ENCODE assay signal across 8 cellular contexts in genomic region chr11:32586576-32587190, GRCh38. TPM values are rescaled to one million over a fixed set of nuclear protein-coding genes. Genes with fewer than 3 reads are reported as not detected.
DNase-seq lines count a peak whose midpoint lies in the region; ATAC-seq and TF ChIP-seq lines count a peak whose summit lies in the region.

No MANE protein-coding gene starts in this region.

- H3K79me2 ChIP-seq in MM.1S (ENCODE audit: low read length), result peaks cover 68% of the 10 kb centered on the region

- H3K27me3 Mint-ChIP-seq in activated T-cell treated with anti-CD3 and anti-CD28 coated beads, Interleukin-2, amount 50 U/mL, for 4 hours (ENCODE audit: low read depth), result no peaks in the 10 kb centered on the region

- H3K9ac ChIP-seq in MM.1S (ENCODE audit: low read length), result no peak overlapping the region

- H3K9me3 Mint-ChIP-seq in activated T-cell treated with anti-CD3 and anti-CD28 coated beads, Interleukin-2, amount 50 U/mL, for 4 hours, result no peaks in the 10 kb centered on the region

- peak; percentile 35 for TF ChIP-seq CTCF in MM.1S (IDR thresholded peaks at IDR 0.05; ENCODE audit: low read length)
- TF ChIP-seq CTCF in brain microvascular endothelial cell (IDR thresholded peaks at IDR 0.05; ENCODE audit: low read depth, low read length, missing control alignments), result peak; percentile 61
- no peak for TF ChIP-seq CTCF in ascending aorta (IDR thresholded peaks at IDR 0.05)

- ATAC-seq in activated T-cell treated with anti-CD3 and anti-CD28 coated beads, Interleukin-2, amount 50 U/mL, for 4 hours, result no peak
- ATAC-seq in GM21737 (IDR thresholded peaks at IDR 0.05; ENCODE audit: unreplicated experiment) (no peak), GM18519 (IDR thresholded peaks at IDR 0.05; ENCODE audit: low FRiP score, unreplicated experiment) (no peak)

- no peak overlapping the region for H2AFZ ChIP-seq in MM.1S (ENCODE audit: low read length)

- no peaks in the 10 kb centered on the region for H3K9me2 ChIP-seq in MM.1S (replicated peaks; ENCODE audit: insufficient read depth, low read length)

- peaks cover 15% of the 10 kb centered on the region; the same call in 1 of the 2 replicates for H4K20me1 ChIP-seq in MM.1S (ENCODE audit: insufficient read depth, low read length)

- peak overlapping the region; percentile 97 for H3K4me3 Mint-ChIP-seq in activated T-cell treated with anti-CD3 and anti-CD28 coated beads, Interleukin-2, amount 50 U/mL, for 4 hours

- H3K4me1 ChIP-seq in MM.1S (ENCODE audit: low read length) (peaks cover 7% of the 10 kb centered on the region), ascending aorta (peaks cover 7 to 9% of the 10 kb centered on the region in 2 donors)

- H3K36me3 Mint-ChIP-seq in activated T-cell treated with anti-CD3 and anti-CD28 coated beads, Interleukin-2, amount 50 U/mL, for 4 hours (ENCODE audit: insufficient read depth), result peaks cover 34% of the 10 kb centered on the region

- intact Hi-C loops in ascending aorta (cut with DNase I), result loop anchor here (10.0 kb wide), 1 partner anchor 1188 kb away; the partner anchor contains the start of gene FBXO3

- peaks cover 42% of the 10 kb centered on the region for H3K4me1 Mint-ChIP-seq in activated T-cell treated with anti-CD3 and anti-CD28 coated beads, Interleukin-2, amount 50 U/mL, for 4 hours (ENCODE audit: low read depth)

- H3K4me2 ChIP-seq in MM.1S (ENCODE audit: low read depth, low read length), result no peak overlapping the region

- no peak overlapping the region for H3K27ac ChIP-seq in MM.1S (ENCODE audit: low read length)
- no peak overlapping the region for H3K27ac ChIP-seq in brain microvascular endothelial cell
- H3K27ac ChIP-seq in ascending aorta, result no peak overlapping the region

- no peaks in the 10 kb centered on the region for H3F3A ChIP-seq in MM.1S (ENCODE audit: insufficient read depth, low read length)

- H3K27me3 ChIP-seq in MM.1S (replicated peaks; ENCODE audit: insufficient read depth, low read length), result no peaks in the 10 kb centered on the region
- no peaks in the 10 kb centered on the region for H3K27me3 ChIP-seq in brain microvascular endothelial cell (replicated peaks)
- no peaks in the 10 kb centered on the region for H3K27me3 ChIP-seq in ascending aorta

- H3K9me3 ChIP-seq in MM.1S (replicated peaks; ENCODE audit: insufficient read depth, low read length), result no peaks in the 10 kb centered on the region
- no peaks in the 10 kb centered on the region for H3K9me3 ChIP-seq in ascending aorta

- H3K36me3 ChIP-seq in MM.1S (replicated peaks; ENCODE audit: insufficient read depth, low read length) (peaks cover 17% of the 10 kb centered on the region; the same call in 1 of the 2 replicates), brain microvascular endothelial cell (replicated peaks) (peaks cover 30% of the 10 kb centered on the region), ascending aorta (peaks cover 27 to 34% of the 10 kb centered on the region in 2 donors)

- DNase-seq in activated T-cell treated with anti-CD3 and anti-CD28 coated beads, Interleukin-2, amount 50 U/mL, for 4 hours, result no peak
- DNase-seq in activated T-cell treated with anti-CD3 and anti-CD28 coated beads for 4 hours (no peak), MM.1S (peak; percentile 22), brain microvascular endothelial cell (peak; percentile 29), renal cortical epithelial cell (ENCODE audit: low read depth) (peak; percentile 34), ascending aorta (ENCODE audit: low spot score in 2 of 2) (no peak)

- no peak overlapping the region for H3K4me3 ChIP-seq in MM.1S (ENCODE audit: low read length)
- no peak overlapping the region for H3K4me3 ChIP-seq in brain microvascular endothelial cell (ENCODE audit: low read depth, low read length)
- H3K4me3 ChIP-seq in ascending aorta, result no peak overlapping the region

- in situ Hi-C loops in brain microvascular endothelial cell (cut with HindIII; ENCODE audit: low pct_ligation_motif_present, low sequenced_read_pairs), result no loop called here

RNA-seq across cellular contexts. Expression of gene EIF3M, which starts 3.1 kb away (rescaled TPM):
- total RNA-seq in activated T-cell treated with anti-CD3 and anti-CD28 coated beads, Interleukin-2, amount 50 U/mL, for 4 hours, result 100 to 1,000 TPM; 418 to 482 (median 438) TPM
- total RNA-seq in renal cortical epithelial cell, result 668 and 975 TPM in 2 replicates
- 149 TPM for total RNA-seq in ascending aorta

Comparison
In these comparisons a context has a peak if more than half of its experiments do, and no peak if none do; other contexts are left out.
1. DNase-seq: peak in MM.1S (single experiment), brain microvascular endothelial cell (single experiment) and renal cortical epithelial cell (single experiment); none in activated T-cell treated with anti-CD3 and anti-CD28 coated beads, Interleukin-2, amount 50 U/mL, for 4 hours (single experiment), activated T-cell treated with anti-CD3 and anti-CD28 coated beads for 4 hours (single experiment) and ascending aorta (0 of 2).
2. CTCF ChIP-seq: peak in MM.1S (single experiment) and brain microvascular endothelial cell (single experiment); none in ascending aorta (0 of 3).